1 cellular context compared by ENCODE assay signal in the genomic region with DNA sequence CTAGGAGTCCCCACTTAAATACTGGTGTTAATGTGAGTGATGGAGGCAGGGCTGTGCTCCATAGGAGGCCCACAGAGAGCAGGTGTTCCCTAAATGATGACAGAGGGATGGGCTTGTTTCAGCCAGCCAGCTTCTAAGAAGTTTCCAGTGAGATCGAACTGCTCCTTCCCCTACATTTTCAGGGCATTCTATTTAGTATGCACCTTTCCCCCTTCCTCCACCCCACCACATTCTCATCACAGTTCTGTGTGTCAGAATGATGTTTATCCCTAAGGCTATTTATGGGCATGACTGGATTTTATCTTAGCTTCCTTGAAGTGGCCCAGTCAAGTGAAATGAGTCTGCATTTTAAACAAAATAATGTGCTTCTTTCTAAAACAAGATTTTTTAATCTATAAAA.
TF ChIP-seq lines count a peak whose summit lies in the region.

No MANE protein-coding gene starts in this region.

TF ChIP-seq in HEK293, 187 proteins besides CTCF, POLR2A, EP300 and RAD21 (continued from another document):
- TF ChIP-seq, protein P1, sequence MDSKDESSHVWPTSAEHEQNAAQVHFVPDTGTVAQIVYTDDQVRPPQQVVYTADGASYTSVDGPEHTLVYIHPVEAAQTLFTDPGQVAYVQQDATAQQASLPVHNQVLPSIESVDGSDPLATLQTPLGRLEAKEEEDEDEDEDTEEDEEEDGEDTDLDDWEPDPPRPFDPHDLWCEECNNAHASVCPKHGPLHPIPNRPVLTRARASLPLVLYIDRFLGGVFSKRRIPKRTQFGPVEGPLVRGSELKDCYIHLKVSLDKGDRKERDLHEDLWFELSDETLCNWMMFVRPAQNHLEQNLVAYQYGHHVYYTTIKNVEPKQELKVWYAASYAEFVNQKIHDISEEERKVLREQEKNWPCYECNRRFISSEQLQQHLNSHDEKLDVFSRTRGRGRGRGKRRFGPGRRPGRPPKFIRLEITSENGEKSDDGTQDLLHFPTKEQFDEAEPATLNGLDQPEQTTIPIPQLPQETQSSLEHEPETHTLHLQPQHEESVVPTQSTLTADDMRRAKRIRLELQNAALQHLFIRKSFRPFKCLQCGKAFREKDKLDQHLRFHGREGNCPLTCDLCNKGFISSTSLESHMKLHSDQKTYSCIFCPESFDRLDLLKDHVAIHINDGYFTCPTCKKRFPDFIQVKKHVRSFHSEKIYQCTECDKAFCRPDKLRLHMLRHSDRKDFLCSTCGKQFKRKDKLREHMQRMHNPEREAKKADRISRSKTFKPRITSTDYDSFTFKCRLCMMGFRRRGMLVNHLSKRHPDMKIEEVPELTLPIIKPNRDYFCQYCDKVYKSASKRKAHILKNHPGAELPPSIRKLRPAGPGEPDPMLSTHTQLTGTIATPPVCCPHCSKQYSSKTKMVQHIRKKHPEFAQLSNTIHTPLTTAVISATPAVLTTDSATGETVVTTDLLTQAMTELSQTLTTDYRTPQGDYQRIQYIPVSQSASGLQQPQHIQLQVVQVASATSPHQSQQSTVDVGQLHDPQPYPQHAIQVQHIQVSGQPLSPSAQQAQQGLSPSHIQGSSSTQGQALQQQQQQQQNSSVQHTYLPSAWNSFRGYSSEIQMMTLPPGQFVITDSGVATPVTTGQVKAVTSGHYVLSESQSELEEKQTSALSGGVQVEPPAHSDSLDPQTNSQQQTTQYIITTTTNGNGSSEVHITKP (tag by site-specific recombination; IDR thresholded peaks at IDR 0.05), result peak; percentile 50; the same call in 1 of the 2 replicates
- no peak for TF ChIP-seq BCL11B (tag by site-specific recombination; IDR thresholded peaks at IDR 0.05; ENCODE audit: low read depth)
- no peak for TF ChIP-seq ZNF785 (tag by site-specific recombination; IDR thresholded peaks at IDR 0.05)
- TF ChIP-seq KLF8 (tag by site-specific recombination; IDR thresholded peaks at IDR 0.05), result no peak
- TF ChIP-seq, protein P2, sequence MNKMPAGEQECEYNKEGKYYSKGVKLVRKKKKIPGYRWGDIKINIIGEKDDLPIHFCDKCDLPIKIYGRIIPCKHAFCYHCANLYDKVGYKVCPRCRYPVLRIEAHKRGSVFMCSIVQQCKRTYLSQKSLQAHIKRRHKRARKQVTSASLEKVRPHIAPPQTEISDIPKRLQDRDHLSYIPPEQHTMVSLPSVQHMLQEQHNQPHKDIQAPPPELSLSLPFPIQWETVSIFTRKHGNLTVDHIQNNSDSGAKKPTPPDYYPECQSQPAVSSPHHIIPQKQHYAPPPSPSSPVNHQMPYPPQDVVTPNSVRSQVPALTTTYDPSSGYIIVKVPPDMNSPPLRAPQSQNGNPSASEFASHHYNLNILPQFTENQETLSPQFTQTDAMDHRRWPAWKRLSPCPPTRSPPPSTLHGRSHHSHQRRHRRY (tag by site-specific recombination; IDR thresholded peaks at IDR 0.05), result no peak
- TF ChIP-seq MZF1 (tag by site-specific recombination; IDR thresholded peaks at IDR 0.05; ENCODE audit: borderline replicate concordance), result no peak
- TF ChIP-seq ZNF10 (tag by site-specific recombination; IDR thresholded peaks at IDR 0.05), result no peak
- no peak for TF ChIP-seq ZBTB21 (tag by site-specific recombination; IDR thresholded peaks at IDR 0.05)
